ENCODE assay signal across 1 cellular context in the genomic region with DNA sequence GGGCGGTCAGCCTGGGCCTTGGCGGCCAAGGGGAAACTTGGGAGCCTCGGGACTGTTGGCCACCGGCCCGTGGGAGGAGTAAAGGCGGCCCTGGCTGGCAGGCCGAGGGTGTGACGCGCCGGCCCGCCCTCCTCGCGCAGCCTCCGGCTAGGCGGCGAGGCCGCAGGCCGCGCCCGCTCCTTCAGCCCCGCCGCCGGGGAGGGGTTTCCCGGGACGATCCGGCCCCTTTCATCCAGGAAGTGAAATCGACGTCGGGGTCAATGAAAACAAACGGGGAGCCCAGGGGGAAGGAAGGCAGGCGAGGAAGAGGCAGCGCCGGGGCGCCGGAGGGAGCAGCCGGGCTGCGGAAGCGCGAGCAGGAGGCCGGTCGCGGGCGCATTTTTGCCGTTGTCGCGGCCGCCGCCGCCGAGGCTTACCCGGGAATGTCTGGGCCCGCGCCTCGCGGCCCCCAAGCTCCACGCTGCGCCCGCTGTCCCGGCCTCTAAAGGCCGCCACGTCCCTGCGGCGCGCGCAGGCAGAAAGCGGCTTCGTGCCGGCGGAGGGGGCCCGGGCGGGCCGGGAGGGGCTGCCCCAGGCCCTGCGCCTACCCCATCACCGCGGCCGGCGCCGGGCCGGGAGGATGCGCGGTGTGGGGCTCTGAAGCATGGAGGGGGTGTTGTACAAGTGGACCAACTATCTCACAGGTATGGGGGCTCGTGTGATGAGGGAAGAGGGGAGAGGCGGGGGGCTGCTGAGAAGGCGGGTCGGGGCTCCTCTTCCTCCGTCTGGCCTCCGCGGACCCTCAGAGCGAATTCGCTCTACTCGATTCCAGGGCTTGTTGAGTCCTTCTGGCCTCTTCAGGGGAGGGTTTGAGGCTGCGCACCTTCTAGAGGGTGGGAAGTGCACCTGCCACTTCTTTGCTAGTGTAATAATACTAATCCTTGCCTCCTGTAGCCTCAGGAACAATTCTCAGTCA.
TF ChIP-seq lines count a peak whose summit lies in the region.

A gene (plus strand): TSS at position 231 of the 955 bp plus-strand sequence. CDS start 413 bp downstream, at position 644.

TF ChIP-seq in HepG2, 621 proteins besides CTCF, POLR2A, EP300 and RAD21 (continued from another document and continues in another):
- TF ChIP-seq, protein P1, sequence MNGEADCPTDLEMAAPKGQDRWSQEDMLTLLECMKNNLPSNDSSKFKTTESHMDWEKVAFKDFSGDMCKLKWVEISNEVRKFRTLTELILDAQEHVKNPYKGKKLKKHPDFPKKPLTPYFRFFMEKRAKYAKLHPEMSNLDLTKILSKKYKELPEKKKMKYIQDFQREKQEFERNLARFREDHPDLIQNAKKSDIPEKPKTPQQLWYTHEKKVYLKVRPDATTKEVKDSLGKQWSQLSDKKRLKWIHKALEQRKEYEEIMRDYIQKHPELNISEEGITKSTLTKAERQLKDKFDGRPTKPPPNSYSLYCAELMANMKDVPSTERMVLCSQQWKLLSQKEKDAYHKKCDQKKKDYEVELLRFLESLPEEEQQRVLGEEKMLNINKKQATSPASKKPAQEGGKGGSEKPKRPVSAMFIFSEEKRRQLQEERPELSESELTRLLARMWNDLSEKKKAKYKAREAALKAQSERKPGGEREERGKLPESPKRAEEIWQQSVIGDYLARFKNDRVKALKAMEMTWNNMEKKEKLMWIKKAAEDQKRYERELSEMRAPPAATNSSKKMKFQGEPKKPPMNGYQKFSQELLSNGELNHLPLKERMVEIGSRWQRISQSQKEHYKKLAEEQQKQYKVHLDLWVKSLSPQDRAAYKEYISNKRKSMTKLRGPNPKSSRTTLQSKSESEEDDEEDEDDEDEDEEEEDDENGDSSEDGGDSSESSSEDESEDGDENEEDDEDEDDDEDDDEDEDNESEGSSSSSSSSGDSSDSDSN (CRISPR knock-in tag; IDR thresholded peaks at IDR 0.05), result peak; percentile 95
- TF ChIP-seq, protein P2, sequence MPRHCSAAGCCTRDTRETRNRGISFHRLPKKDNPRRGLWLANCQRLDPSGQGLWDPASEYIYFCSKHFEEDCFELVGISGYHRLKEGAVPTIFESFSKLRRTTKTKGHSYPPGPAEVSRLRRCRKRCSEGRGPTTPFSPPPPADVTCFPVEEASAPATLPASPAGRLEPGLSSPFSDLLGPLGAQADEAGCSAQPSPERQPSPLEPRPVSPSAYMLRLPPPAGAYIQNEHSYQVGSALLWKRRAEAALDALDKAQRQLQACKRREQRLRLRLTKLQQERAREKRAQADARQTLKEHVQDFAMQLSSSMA (CRISPR knock-in tag; IDR thresholded peaks at IDR 0.05), result peak; percentile 53; the same call in 1 of the 2 replicates
- peak; percentile 85 for TF ChIP-seq PHF8 (CRISPR knock-in tag; IDR thresholded peaks at IDR 0.05)
- no peak for TF ChIP-seq CHD2 (IDR thresholded peaks at IDR 0.05; ENCODE audit: low read depth, low read length)
- TF ChIP-seq, protein P3, sequence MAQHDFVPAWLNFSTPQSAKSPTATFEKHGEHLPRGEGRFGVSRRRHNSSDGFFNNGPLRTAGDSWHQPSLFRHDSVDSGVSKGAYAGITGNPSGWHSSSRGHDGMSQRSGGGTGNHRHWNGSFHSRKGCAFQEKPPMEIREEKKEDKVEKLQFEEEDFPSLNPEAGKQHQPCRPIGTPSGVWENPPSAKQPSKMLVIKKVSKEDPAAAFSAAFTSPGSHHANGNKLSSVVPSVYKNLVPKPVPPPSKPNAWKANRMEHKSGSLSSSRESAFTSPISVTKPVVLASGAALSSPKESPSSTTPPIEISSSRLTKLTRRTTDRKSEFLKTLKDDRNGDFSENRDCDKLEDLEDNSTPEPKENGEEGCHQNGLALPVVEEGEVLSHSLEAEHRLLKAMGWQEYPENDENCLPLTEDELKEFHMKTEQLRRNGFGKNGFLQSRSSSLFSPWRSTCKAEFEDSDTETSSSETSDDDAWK (CRISPR knock-in tag; IDR thresholded peaks at IDR 0.05), result no peak
- TF ChIP-seq ZFP41 (CRISPR knock-in tag; IDR thresholded peaks at IDR 0.05; ENCODE audit: borderline replicate concordance), result 0 out of 2 replicates have a peak, but pooled peaks have one; percentile 26
- TF ChIP-seq, protein P4, sequence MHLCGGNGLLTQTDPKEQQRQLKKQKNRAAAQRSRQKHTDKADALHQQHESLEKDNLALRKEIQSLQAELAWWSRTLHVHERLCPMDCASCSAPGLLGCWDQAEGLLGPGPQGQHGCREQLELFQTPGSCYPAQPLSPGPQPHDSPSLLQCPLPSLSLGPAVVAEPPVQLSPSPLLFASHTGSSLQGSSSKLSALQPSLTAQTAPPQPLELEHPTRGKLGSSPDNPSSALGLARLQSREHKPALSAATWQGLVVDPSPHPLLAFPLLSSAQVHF (CRISPR knock-in tag; IDR thresholded peaks at IDR 0.05), result no peak
- TF ChIP-seq ZNF746 (CRISPR knock-in tag; IDR thresholded peaks at IDR 0.05), result no peak
- TF ChIP-seq NFRKB (IDR thresholded peaks at IDR 0.05), result no peak
- TF ChIP-seq, protein P5, sequence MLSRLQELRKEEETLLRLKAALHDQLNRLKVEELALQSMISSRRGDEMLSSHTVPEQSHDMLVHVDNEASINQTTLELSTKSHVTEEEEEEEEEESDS (CRISPR knock-in tag; IDR thresholded peaks at IDR 0.05; ENCODE audit: borderline replicate concordance), result no peak
- peak; percentile 42; the same call in 1 of the 2 replicates for TF ChIP-seq HIVEP1 (CRISPR knock-in tag; IDR thresholded peaks at IDR 0.05)
- peak; percentile 65 for TF ChIP-seq ZNF776 (CRISPR knock-in tag; IDR thresholded peaks at IDR 0.05)
- TF ChIP-seq CEBPG (CRISPR knock-in tag; IDR thresholded peaks at IDR 0.05), result no peak
- TF ChIP-seq HNRNPLL (IDR thresholded peaks at IDR 0.05; ENCODE audit: low read depth, low read length, poor library complexity, severe bottlenecking), result peak; percentile 88
- TF ChIP-seq ZNF124 (CRISPR knock-in tag; IDR thresholded peaks at IDR 0.05), result no peak
- TF ChIP-seq, protein P6, sequence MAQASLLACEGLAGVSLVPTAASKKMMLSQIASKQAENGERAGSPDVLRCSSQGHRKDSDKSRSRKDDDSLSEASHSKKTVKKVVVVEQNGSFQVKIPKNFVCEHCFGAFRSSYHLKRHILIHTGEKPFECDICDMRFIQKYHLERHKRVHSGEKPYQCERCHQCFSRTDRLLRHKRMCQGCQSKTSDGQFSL (CRISPR knock-in tag; IDR thresholded peaks at IDR 0.05), result peak; percentile 34; the same call in 1 of the 2 replicates
- 0 out of 2 replicates have a peak, but pooled peaks have one; percentile 40 for TF ChIP-seq ZFP36L1 (CRISPR knock-in tag; IDR thresholded peaks at IDR 0.05)
- TF ChIP-seq PPARG (CRISPR knock-in tag; conservative IDR thresholded peaks at IDR 0.05), result 0 out of 2 replicates have a peak, but pooled peaks have one; percentile 42
- TF ChIP-seq DR1 (CRISPR knock-in tag; IDR thresholded peaks at IDR 0.05), result peak; percentile 46; the same call in 1 of the 2 replicates
- TF ChIP-seq GPN1 (CRISPR knock-in tag; IDR thresholded peaks at IDR 0.05; ENCODE audit: borderline replicate concordance), result no peak
- TF ChIP-seq ZNF484 (CRISPR knock-in tag; IDR thresholded peaks at IDR 0.05; ENCODE audit: borderline replicate concordance, low read depth), result no peak
- TF ChIP-seq SAFB2 (CRISPR knock-in tag; IDR thresholded peaks at IDR 0.05; ENCODE audit: borderline replicate concordance, low read depth), result no peak; the same call in 1 of the 2 replicates
- TF ChIP-seq ZNF792 (CRISPR knock-in tag; IDR thresholded peaks at IDR 0.05), result no peak; the same call in 1 of the 2 replicates
- no peak for TF ChIP-seq ZNF83 (CRISPR knock-in tag; IDR thresholded peaks at IDR 0.05; ENCODE audit: borderline replicate concordance)
- TF ChIP-seq, protein P7, sequence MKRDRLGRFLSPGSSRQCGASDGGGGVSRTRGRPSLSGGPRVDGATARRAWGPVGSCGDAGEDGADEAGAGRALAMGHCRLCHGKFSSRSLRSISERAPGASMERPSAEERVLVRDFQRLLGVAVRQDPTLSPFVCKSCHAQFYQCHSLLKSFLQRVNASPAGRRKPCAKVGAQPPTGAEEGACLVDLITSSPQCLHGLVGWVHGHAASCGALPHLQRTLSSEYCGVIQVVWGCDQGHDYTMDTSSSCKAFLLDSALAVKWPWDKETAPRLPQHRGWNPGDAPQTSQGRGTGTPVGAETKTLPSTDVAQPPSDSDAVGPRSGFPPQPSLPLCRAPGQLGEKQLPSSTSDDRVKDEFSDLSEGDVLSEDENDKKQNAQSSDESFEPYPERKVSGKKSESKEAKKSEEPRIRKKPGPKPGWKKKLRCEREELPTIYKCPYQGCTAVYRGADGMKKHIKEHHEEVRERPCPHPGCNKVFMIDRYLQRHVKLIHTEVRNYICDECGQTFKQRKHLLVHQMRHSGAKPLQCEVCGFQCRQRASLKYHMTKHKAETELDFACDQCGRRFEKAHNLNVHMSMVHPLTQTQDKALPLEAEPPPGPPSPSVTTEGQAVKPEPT (CRISPR knock-in tag; IDR thresholded peaks at IDR 0.05; ENCODE audit: low read depth), result peak; percentile 78; the same call in 1 of the 2 replicates
- TF ChIP-seq, protein P8, sequence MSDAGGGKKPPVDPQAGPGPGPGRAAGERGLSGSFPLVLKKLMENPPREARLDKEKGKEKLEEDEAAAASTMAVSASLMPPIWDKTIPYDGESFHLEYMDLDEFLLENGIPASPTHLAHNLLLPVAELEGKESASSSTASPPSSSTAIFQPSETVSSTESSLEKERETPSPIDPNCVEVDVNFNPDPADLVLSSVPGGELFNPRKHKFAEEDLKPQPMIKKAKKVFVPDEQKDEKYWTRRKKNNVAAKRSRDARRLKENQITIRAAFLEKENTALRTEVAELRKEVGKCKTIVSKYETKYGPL (CRISPR knock-in tag; IDR thresholded peaks at IDR 0.05), result peak; percentile 48
- TF ChIP-seq JUND (CRISPR knock-in tag; IDR thresholded peaks at IDR 0.05), result no peak
- TF ChIP-seq, protein P9, sequence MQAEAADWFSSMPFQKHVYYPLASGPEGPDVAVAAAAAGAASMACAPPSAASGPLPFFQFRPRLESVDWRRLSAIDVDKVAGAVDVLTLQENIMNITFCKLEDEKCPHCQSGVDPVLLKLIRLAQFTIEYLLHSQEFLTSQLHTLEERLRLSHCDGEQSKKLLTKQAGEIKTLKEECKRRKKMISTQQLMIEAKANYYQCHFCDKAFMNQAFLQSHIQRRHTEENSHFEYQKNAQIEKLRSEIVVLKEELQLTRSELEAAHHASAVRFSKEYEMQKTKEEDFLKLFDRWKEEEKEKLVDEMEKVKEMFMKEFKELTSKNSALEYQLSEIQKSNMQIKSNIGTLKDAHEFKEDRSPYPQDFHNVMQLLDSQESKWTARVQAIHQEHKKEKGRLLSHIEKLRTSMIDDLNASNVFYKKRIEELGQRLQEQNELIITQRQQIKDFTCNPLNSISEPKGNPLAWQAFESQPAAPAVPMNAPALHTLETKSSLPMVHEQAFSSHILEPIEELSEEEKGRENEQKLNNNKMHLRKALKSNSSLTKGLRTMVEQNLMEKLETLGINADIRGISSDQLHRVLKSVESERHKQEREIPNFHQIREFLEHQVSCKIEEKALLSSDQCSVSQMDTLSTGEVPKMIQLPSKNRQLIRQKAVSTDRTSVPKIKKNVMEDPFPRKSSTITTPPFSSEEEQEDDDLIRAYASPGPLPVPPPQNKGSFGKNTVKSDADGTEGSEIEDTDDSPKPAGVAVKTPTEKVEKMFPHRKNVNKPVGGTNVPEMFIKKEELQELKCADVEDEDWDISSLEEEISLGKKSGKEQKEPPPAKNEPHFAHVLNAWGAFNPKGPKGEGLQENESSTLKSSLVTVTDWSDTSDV (CRISPR knock-in tag; IDR thresholded peaks at IDR 0.05), result 0 out of 2 replicates have a peak, but pooled peaks have one; percentile 34
- TF ChIP-seq PHF5A (CRISPR knock-in tag; IDR thresholded peaks at IDR 0.05; ENCODE audit: low read depth, unreplicated experiment), result peak; percentile 40
- no peak for TF ChIP-seq ZFYVE20 (CRISPR knock-in tag; IDR thresholded peaks at IDR 0.05; ENCODE audit: borderline replicate concordance, low read depth)
- TF ChIP-seq ZSCAN29 (CRISPR knock-in tag; conservative IDR thresholded peaks at IDR 0.05), result peak; percentile 7; the same call in 1 of the 2 replicates
- TF ChIP-seq KLF11 (CRISPR knock-in tag; IDR thresholded peaks at IDR 0.05), result no peak
- no peak for TF ChIP-seq ZNF383 (CRISPR knock-in tag; IDR thresholded peaks at IDR 0.05; ENCODE audit: borderline replicate concordance)
- TF ChIP-seq KLF12 (CRISPR knock-in tag; IDR thresholded peaks at IDR 0.05; ENCODE audit: borderline replicate concordance), result peak; percentile 76; the same call in 1 of the 2 replicates
- no peak for TF ChIP-seq NBN (conservative IDR thresholded peaks at IDR 0.05)
- no peak for TF ChIP-seq CENPX (CRISPR knock-in tag; IDR thresholded peaks at IDR 0.05)
- TF ChIP-seq ISL2 (CRISPR knock-in tag; IDR thresholded peaks at IDR 0.05), result peak; percentile 75; the same call in 1 of the 2 replicates
- TF ChIP-seq, protein P10, sequence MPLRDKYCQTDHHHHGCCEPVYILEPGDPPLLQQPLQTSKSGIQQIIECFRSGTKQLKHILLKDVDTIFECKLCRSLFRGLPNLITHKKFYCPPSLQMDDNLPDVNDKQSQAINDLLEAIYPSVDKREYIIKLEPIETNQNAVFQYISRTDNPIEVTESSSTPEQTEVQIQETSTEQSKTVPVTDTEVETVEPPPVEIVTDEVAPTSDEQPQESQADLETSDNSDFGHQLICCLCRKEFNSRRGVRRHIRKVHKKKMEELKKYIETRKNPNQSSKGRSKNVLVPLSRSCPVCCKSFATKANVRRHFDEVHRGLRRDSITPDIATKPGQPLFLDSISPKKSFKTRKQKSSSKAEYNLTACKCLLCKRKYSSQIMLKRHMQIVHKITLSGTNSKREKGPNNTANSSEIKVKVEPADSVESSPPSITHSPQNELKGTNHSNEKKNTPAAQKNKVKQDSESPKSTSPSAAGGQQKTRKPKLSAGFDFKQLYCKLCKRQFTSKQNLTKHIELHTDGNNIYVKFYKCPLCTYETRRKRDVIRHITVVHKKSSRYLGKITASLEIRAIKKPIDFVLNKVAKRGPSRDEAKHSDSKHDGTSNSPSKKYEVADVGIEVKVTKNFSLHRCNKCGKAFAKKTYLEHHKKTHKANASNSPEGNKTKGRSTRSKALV (CRISPR knock-in tag; IDR thresholded peaks at IDR 0.05), result no peak; the same call in 1 of the 2 replicates
